Comparison of ENCODE assay signal across 18 cellular contexts in the genomic region with DNA sequence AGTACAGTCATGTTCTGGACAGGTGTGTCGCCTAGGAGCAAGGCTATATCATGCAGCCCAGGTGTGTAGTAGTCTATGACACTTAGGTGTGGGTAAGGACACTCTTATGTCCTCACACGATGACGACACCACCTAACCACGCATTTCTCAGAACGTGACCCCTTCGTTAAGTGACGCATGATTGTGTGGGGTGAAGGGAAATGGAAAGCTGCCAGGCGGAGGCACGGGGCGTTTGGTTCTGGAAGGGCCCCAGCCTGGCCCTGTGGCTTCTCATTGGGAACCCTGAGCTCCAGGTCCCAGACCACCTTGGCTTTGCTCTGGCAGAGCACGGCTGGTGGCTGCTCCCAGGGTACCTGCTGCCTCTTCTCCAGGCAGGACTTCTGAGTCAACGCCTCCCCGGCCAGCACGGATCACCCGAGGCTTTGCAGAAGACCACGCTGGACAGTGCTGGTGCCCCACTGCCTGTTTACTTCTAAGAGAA. TPM values are rescaled to one million over a fixed set of nuclear protein-coding genes. Genes with fewer than 3 reads are reported as not detected.
"Had no signal": no experiment of that assay in that cellular context is flagged by ENCODE, and none has a peak within 500 bp of the region (broad histone marks: within the 10 kb centered on the region; RNA-seq: fewer than 3 reads in every experiment).

No MANE protein-coding gene starts in this region.

- H3K27me3 ChIP-seq: esophagus squamous epithelium, stomach had no signal

- H3K36me3 ChIP-seq: esophagus squamous epithelium, stomach, thoracic aorta had no signal

- H3K4me3 Mint-ChIP-seq: activated naive CD4-positive, alpha-beta T cell treated with anti-CD3 and anti-CD28 coated beads for 36 hours; activated T-cell treated with anti-CD3 and anti-CD28 coated beads, Interleukin-2, amount 50 U/mL, for 4 hours; brain; central memory CD8-positive, alpha-beta T cell; nephron had no signal

- ATAC-seq: activated CD4-positive, CD25-positive, alpha-beta regulatory T cell treated with anti-CD3 and anti-CD28 coated beads, Interleukin-2, amount 50 U/mL, for 24 hours; activated T-cell treated with anti-CD3 and anti-CD28 coated beads, Interleukin-2, amount 50 U/mL, for 4 hours had no signal

- H3K27ac Mint-ChIP-seq: activated naive CD4-positive, alpha-beta T cell treated with anti-CD3 and anti-CD28 coated beads for 36 hours; brain; nephron had no signal

- H3K4me3 ChIP-seq: coronary artery, esophagus squamous epithelium, skin epidermis, stomach, thoracic aorta had no signal

- H3K4me1 Mint-ChIP-seq: brain; central memory CD8-positive, alpha-beta T cell; nephron had no signal

- H3K4me1 ChIP-seq: stomach had no signal

- H3K36me3 Mint-ChIP-seq: brain had no signal

- H3K9me3 Mint-ChIP-seq: activated naive CD4-positive, alpha-beta T cell treated with anti-CD3 and anti-CD28 coated beads for 36 hours; activated T-cell treated with anti-CD3 and anti-CD28 coated beads, Interleukin-2, amount 50 U/mL, for 4 hours; brain; central memory CD8-positive, alpha-beta T cell; nephron had no signal

- H3K27ac ChIP-seq: coronary artery, esophagus squamous epithelium, skin epidermis, stomach, thoracic aorta had no signal

- DNase-seq: activated CD4-positive, alpha-beta T cell treated with anti-CD3 and anti-CD28 coated beads, Interleukin-2, amount 50 U/mL, for 1 hour; activated CD8-positive, alpha-beta memory T cell treated with anti-CD3 and anti-CD28 coated beads, Interleukin-2, amount 50 U/mL, for 4 hours; activated naive CD4-positive, alpha-beta T cell treated with anti-CD3 and anti-CD28 coated beads for 36 hours; activated T-cell treated with anti-CD3 and anti-CD28 coated beads, Interleukin-2, amount 50 U/mL, for 4 hours; esophagus squamous epithelium; nucleus accumbens; stimulated activated CD4-positive, alpha-beta T cell treated with anti-CD3 and anti-CD28 coated beads, Interleukin-15, amount 100 ng/mL, for 24 hours; stimulated activated CD4-positive, alpha-beta T cell treated with anti-CD3 and anti-CD28 coated beads, Interleukin-2, amount 100 ng/mL, for 48 hours; stomach; T-helper 1 cell; T-helper 9 cell had no signal

RNA-seq across cellular contexts. Expression of a gene that starts 39.3 kb away (rescaled TPM):
- total RNA-seq: activated naive CD4-positive, alpha-beta T cell treated with anti-CD3 and anti-CD28 coated beads for 36 hours had no signal
